Comparison of ENCODE assay signal across 1 cellular context in genomic region chr1:146409817-146410441, GRCh38.
TF ChIP-seq lines count a peak whose summit lies in the region.
"Not testable (repeated sequence)": the region's sequence is repeated elsewhere in the genome, so short reads cannot be mapped to it uniquely, and the experiment has no call there.

No MANE protein-coding gene starts in this region.

TF ChIP-seq in K562, 482 proteins besides CTCF, POLR2A, EP300 and RAD21 (continued from another document and continues in another):
- peak; percentile 100 for TF ChIP-seq HBP1 (CRISPR knock-in tag; IDR thresholded peaks at IDR 0.05)
- TF ChIP-seq CAMTA2 (CRISPR knock-in tag; conservative IDR thresholded peaks at IDR 0.05): peak; percentile 99
- peak; percentile 55 for TF ChIP-seq HDAC3 (IDR thresholded peaks at IDR 0.05; ENCODE audit: borderline replicate concordance, partially characterized antibody)
- peak; percentile 52 for TF ChIP-seq MXD1 (CRISPR knock-in tag; IDR thresholded peaks at IDR 0.05; ENCODE audit: borderline replicate concordance, poor library complexity, severe bottlenecking)
- TF ChIP-seq NR2C2 (CRISPR knock-in tag; IDR thresholded peaks at IDR 0.05): peak; percentile 81
- not testable (repeated sequence) for TF ChIP-seq NR2C2 (tag; IDR thresholded peaks at IDR 0.05); NR2C1 (IDR thresholded peaks at IDR 0.05)
- 0 out of 2 replicates have a peak, but pooled peaks have one; percentile 49 for TF ChIP-seq RB1 (IDR thresholded peaks at IDR 0.05; ENCODE audit: low read depth)
- TF ChIP-seq CHD2 (IDR thresholded peaks at IDR 0.05; ENCODE audit: low read depth, low read length): peak; percentile 73
- TF ChIP-seq POLR2AphosphoS2 (IDR thresholded peaks at IDR 0.05; ENCODE audit: low read length): peak; percentile 96
- 0 out of 2 replicates have a peak, but pooled peaks have one; percentile 54 for TF ChIP-seq NCOA6 (IDR thresholded peaks at IDR 0.05)
- peak; percentile 100 for TF ChIP-seq ZBTB26 (CRISPR knock-in tag; IDR thresholded peaks at IDR 0.05)
- peak in 1 of 2 experiments; percentile 78; a peak in 1 of 4 replicates for TF ChIP-seq ETV6 (IDR thresholded peaks at IDR 0.05; ENCODE audit: borderline replicate concordance in 1 of 2, low read depth in 2 of 2, low read length in 1 of 2)
- peak; percentile 51; the same call in 1 of the 2 replicates for TF ChIP-seq ETV6 (CRISPR knock-in tag; IDR thresholded peaks at IDR 0.05; ENCODE audit: borderline replicate concordance)
- TF ChIP-seq ZFPM2 (CRISPR knock-in tag; IDR thresholded peaks at IDR 0.05): peak; percentile 93
- peak; percentile 97 for TF ChIP-seq PHTF2 (CRISPR knock-in tag; IDR thresholded peaks at IDR 0.05)
- TF ChIP-seq KHSRP (IDR thresholded peaks at IDR 0.05): peak; percentile 94
- TF ChIP-seq CBX1 (IDR thresholded peaks at IDR 0.05; ENCODE audit: low read depth): peak; percentile 100
- peak; percentile 45; the same call in 1 of the 2 replicates for TF ChIP-seq BCOR (IDR thresholded peaks at IDR 0.05)
- peak; percentile 73 to 91 for TF ChIP-seq AFF1 (IDR thresholded peaks at IDR 0.05; ENCODE audit: low read depth in 1 of 2, partially characterized antibody in 2 of 2)
- peak; percentile 99 for TF ChIP-seq ZNF717 (CRISPR knock-in tag; IDR thresholded peaks at IDR 0.05)
- peak; percentile 98 for TF ChIP-seq ESRRB (CRISPR knock-in tag; IDR thresholded peaks at IDR 0.05; ENCODE audit: borderline replicate concordance)
- TF ChIP-seq GTF2F1 (IDR thresholded peaks at IDR 0.05; ENCODE audit: low read depth, low read length): peak; percentile 89
- TF ChIP-seq ZNF354B (CRISPR knock-in tag; IDR thresholded peaks at IDR 0.05): peak; percentile 92
- TF ChIP-seq ZNF695 (CRISPR knock-in tag; IDR thresholded peaks at IDR 0.05): peak; percentile 96
- TF ChIP-seq FOXP4 (CRISPR knock-in tag; IDR thresholded peaks at IDR 0.05; ENCODE audit: borderline replicate concordance): 0 out of 2 replicates have a peak, but pooled peaks have one; percentile 31
- peak; percentile 47; the same call in 1 of the 2 replicates for TF ChIP-seq CREM (IDR thresholded peaks at IDR 0.05; ENCODE audit: low read depth)
- TF ChIP-seq CREB5 (CRISPR knock-in tag; IDR thresholded peaks at IDR 0.05): peak; percentile 95
- TF ChIP-seq ZNF77 (CRISPR knock-in tag; IDR thresholded peaks at IDR 0.05): peak; percentile 97
- 0 out of 2 replicates have a peak, but pooled peaks have one; percentile 35 for TF ChIP-seq FOSL1 (tag; conservative IDR thresholded peaks at IDR 0.05)
- 0 out of 2 replicates have a peak, but pooled peaks have one; percentile 18 for TF ChIP-seq POLR2G (IDR thresholded peaks at IDR 0.05; ENCODE audit: low read depth, low read length)
- peak; percentile 77 for TF ChIP-seq MEF2D (tag; conservative IDR thresholded peaks at IDR 0.05; ENCODE audit: low read depth)
- TF ChIP-seq RHOXF2B (CRISPR knock-in tag; conservative IDR thresholded peaks at IDR 0.05): peak; percentile 98
- TF ChIP-seq ZNF263 (CRISPR knock-in tag; IDR thresholded peaks at IDR 0.05; ENCODE audit: borderline replicate concordance): peak; percentile 15; the same call in 1 of the 2 replicates
- TF ChIP-seq TAF9B (IDR thresholded peaks at IDR 0.05; ENCODE audit: partially characterized antibody): peak; percentile 94
- TF ChIP-seq PHF21A (IDR thresholded peaks at IDR 0.05; ENCODE audit: borderline replicate concordance, low read depth): peak; percentile 76
- peak; percentile 53; the same call in 1 of the 2 replicates for TF ChIP-seq ETS1 (conservative IDR thresholded peaks at IDR 0.05; ENCODE audit: control insufficient read depth, low read depth, low read length)
- peak; percentile 98 for TF ChIP-seq ATF4 (CRISPR knock-in tag; IDR thresholded peaks at IDR 0.05)
- TF ChIP-seq ZNF174 (CRISPR knock-in tag; IDR thresholded peaks at IDR 0.05): peak; percentile 93
- peak; percentile 98 for TF ChIP-seq ZNF253 (CRISPR knock-in tag; conservative IDR thresholded peaks at IDR 0.05)
- TF ChIP-seq DACH1 (IDR thresholded peaks at IDR 0.05; ENCODE audit: partially characterized antibody): peak; percentile 67
- peak; percentile 81 for TF ChIP-seq MXI1 (IDR thresholded peaks at IDR 0.05; ENCODE audit: low read depth, low read length)
- peak; percentile 96 for TF ChIP-seq NFXL1 (CRISPR knock-in tag; IDR thresholded peaks at IDR 0.05)
- 0 out of 2 replicates have a peak, but pooled peaks have one; percentile 9 for TF ChIP-seq MAFG (tag; conservative IDR thresholded peaks at IDR 0.05)
- peak; percentile 68; the same call in 1 of the 2 replicates for TF ChIP-seq LEF1 (IDR thresholded peaks at IDR 0.05)
- peak; percentile 97 for TF ChIP-seq ZNF316 (IDR thresholded peaks at IDR 0.05)
- TF ChIP-seq PHB (CRISPR knock-in tag; IDR thresholded peaks at IDR 0.05): peak; percentile 98
- TF ChIP-seq ETV1 (tag; conservative IDR thresholded peaks at IDR 0.05; ENCODE audit: low read depth): peak; percentile 51
- TF ChIP-seq EGR1 (conservative IDR thresholded peaks at IDR 0.05): peak; percentile 74
- TF ChIP-seq CBFA2T2 (conservative IDR thresholded peaks at IDR 0.05): 0 out of 2 replicates have a peak, but pooled peaks have one; percentile 12
- 0 out of 2 replicates have a peak, but pooled peaks have one; percentile 68 for TF ChIP-seq TRIM28 (IDR thresholded peaks at IDR 0.05)
- 0 out of 2 replicates have a peak, but pooled peaks have one; percentile 17 for TF ChIP-seq ELF1 (tag; IDR thresholded peaks at IDR 0.05)
- TF ChIP-seq NR2C1 (tag; IDR thresholded peaks at IDR 0.05): peak; percentile 70
- TF ChIP-seq CGGBP1 (CRISPR knock-in tag; IDR thresholded peaks at IDR 0.05): peak; percentile 100
- TF ChIP-seq FOXJ2 (tag; IDR thresholded peaks at IDR 0.05): 0 out of 2 replicates have a peak, but pooled peaks have one; percentile 63
- TF ChIP-seq GABPB2 (CRISPR knock-in tag; conservative IDR thresholded peaks at IDR 0.05): peak; percentile 98
- peak; percentile 71; the same call in 1 of the 2 replicates for TF ChIP-seq ZNF766 (CRISPR knock-in tag; conservative IDR thresholded peaks at IDR 0.05)
- TF ChIP-seq E2F1 (CRISPR knock-in tag; IDR thresholded peaks at IDR 0.05): peak; percentile 58; the same call in 1 of the 2 replicates
- TF ChIP-seq KDM5B (IDR thresholded peaks at IDR 0.05; ENCODE audit: insufficient replicate concordance, low read depth, low read length): peak; percentile 90
- peak; percentile 73; the same call in 1 of the 2 replicates for TF ChIP-seq E2F3 (CRISPR knock-in tag; IDR thresholded peaks at IDR 0.05)
- peak; percentile 73; the same call in 1 of the 2 replicates for TF ChIP-seq ZKSCAN1 (IDR thresholded peaks at IDR 0.05; ENCODE audit: low read depth, low read length)
- TF ChIP-seq RFX7 (CRISPR knock-in tag; IDR thresholded peaks at IDR 0.05): peak; percentile 99
